ENCODE assay signal across 9 cellular contexts in the genomic region with DNA sequence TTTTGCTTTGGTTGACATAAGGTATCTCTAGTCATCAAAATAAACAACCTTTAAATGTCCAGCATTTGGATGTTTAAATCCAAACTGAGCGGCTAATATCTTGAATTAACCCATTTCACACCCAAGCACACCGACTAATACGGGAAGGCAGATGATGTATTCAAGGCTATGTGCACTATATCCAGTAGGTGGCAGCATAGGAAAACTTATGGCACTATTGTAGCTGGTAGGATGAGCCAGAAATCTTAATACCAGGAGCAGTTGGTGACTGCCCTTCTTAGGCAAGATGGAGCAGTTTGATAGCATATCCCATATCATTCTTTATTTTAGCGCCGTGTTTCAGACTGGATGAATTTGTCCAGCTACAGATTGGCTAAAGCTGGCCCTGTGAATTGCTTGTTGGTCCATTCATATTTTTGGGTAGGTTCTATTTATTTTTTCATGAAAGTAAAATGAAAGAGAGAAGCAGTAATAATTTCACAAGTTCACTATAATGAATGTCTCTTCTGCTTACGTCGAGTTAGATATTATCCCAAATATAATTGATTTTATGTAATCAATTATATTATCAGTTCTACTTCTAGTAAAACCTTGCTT. TPM values are rescaled to one million over a fixed set of nuclear protein-coding genes. Genes with fewer than 3 reads are reported as not detected.
A peak's percentile ranks its signal among the peaks of the same experiment; 100 is the strongest.
DNase-seq lines count a peak whose midpoint lies in the region; ATAC-seq and TF ChIP-seq lines count a peak whose summit lies in the region.
"Had no signal": no experiment of that assay in that cellular context is flagged by ENCODE, and none has a peak within 500 bp of the region (broad histone marks: within the 10 kb centered on the region; RNA-seq: fewer than 3 reads in every experiment).

No MANE protein-coding gene starts in this region.

- no peaks in the 10 kb centered on the region for H3K27me3 ChIP-seq in WERI-Rb-1 (ENCODE audit: insufficient read depth, low read depth, severe bottlenecking)
- H3K27me3 ChIP-seq in gastroesophageal sphincter, result peaks cover 8% of the 10 kb centered on the region
- no peaks in the 10 kb centered on the region for H3K27me3 ChIP-seq in osteoblast (ENCODE audit: insufficient read depth, low read length)
- H3K27me3 ChIP-seq: BLaER1 had no signal

- no peak for TF ChIP-seq EP300 in gastroesophageal sphincter (IDR thresholded peaks at IDR 0.05)

- TF ChIP-seq CTCF in WERI-Rb-1 (IDR thresholded peaks at IDR 0.05; ENCODE audit: low read depth, low read length) (peak; percentile 71), gastroesophageal sphincter (IDR thresholded peaks at IDR 0.05) (peak; percentile 77 to 97 (median 90)), osteoblast (IDR thresholded peaks at IDR 0.05; ENCODE audit: extremely low read depth, low read depth, low read length) (peak; percentile 88)

- H3K79me2 ChIP-seq in osteoblast (ENCODE audit: insufficient read depth, low read length), result no peaks in the 10 kb centered on the region

- H3K36me3 ChIP-seq in WERI-Rb-1, result no peaks in the 10 kb centered on the region
- no peaks in the 10 kb centered on the region for H3K36me3 ChIP-seq in gastroesophageal sphincter
- H3K36me3 ChIP-seq in osteoblast (ENCODE audit: insufficient read depth, low read length), result no peaks in the 10 kb centered on the region
- H3K36me3 ChIP-seq: BLaER1 had no signal

- DNase-seq in activated CD4-positive, CD25-positive, alpha-beta regulatory T cell treated with anti-CD3 and anti-CD28 coated beads, Interleukin-2, amount 50 U/mL, for 16 hours (ENCODE audit: low read depth, low spot score), result peak; percentile 12
- DNase-seq in activated CD4-positive, CD25-positive, alpha-beta regulatory T cell (lab: John Stamatoyannopoulos, UW), result no peak
- DNase-seq in NCI-H2227 treated with DMSO at 0.1 percent for 48 hours (lab: John Stamatoyannopoulos, UW), result peak; percentile 79
- DNase-seq in WERI-Rb-1, result peak; percentile 57
- DNase-seq in osteoblast (ENCODE audit: insufficient read length, low spot score, missing footprints), result peak; percentile 89

- H3K9me3 ChIP-seq in WERI-Rb-1 (ENCODE audit: severe bottlenecking) (no peaks in the 10 kb centered on the region), gastroesophageal sphincter (peaks cover 0 to 4% (median 0%) of the 10 kb centered on the region in 3 donors), osteoblast (ENCODE audit: low read depth, low read length) (no peaks in the 10 kb centered on the region)

- no peak for TF ChIP-seq POLR2A in gastroesophageal sphincter (IDR thresholded peaks at IDR 0.05)

- H3K4me2 ChIP-seq in osteoblast (ENCODE audit: insufficient read depth, low read length), result no peak overlapping the region
- H3K4me2 ChIP-seq: BLaER1 had no signal

- peaks cover 0 to 4% (median 0%) of the 10 kb centered on the region in 3 donors for H3K4me1 ChIP-seq in gastroesophageal sphincter
- no peaks in the 10 kb centered on the region for H3K4me1 ChIP-seq in osteoblast (ENCODE audit: insufficient read depth, low read length)
- H3K4me1 ChIP-seq: BLaER1 had no signal

- no peaks in the 10 kb centered on the region for H4K20me1 ChIP-seq in osteoblast (ENCODE audit: insufficient read depth, low read length)
- H4K20me1 ChIP-seq: BLaER1 had no signal

- ATAC-seq in GM21360 (IDR thresholded peaks at IDR 0.05; ENCODE audit: unreplicated experiment) (peak; percentile 95), HG03460 (IDR thresholded peaks at IDR 0.05; ENCODE audit: unreplicated experiment) (peak; percentile 98), gastroesophageal sphincter (peak; percentile 87)

- no peak overlapping the region for H2AFZ ChIP-seq in osteoblast (ENCODE audit: low read length)

- H3K27ac ChIP-seq in WERI-Rb-1 (no peak overlapping the region), gastroesophageal sphincter (no peak overlapping the region), osteoblast (ENCODE audit: low read depth, low read length) (no peak overlapping the region)
- H3K27ac ChIP-seq: BLaER1 had no signal

- 6 to 14% methylated on average over 5 to 7 of the region's 7 CpGs for WGBS in gastroesophageal sphincter (ENCODE audit: low coverage in 1 of 2), 2 donors

- H3K4me3 ChIP-seq in WERI-Rb-1 (ENCODE audit: low read depth, low read length), result no peak overlapping the region
- no peak overlapping the region for H3K4me3 ChIP-seq in gastroesophageal sphincter
- H3K4me3 ChIP-seq in osteoblast (ENCODE audit: insufficient read depth, low read length), result no peak overlapping the region
- H3K4me3 ChIP-seq: BLaER1 had no signal

RNA-seq across cellular contexts. Expression of a gene that starts 24.4 kb away (rescaled TPM):
- 10 to 100 TPM in 3 of 4 donors, 1 to 10 TPM in 1; 9.8 to 43.0 (median 39.6) TPM for total RNA-seq in gastroesophageal sphincter
- 258 and 348 TPM in 2 replicates for total RNA-seq in osteoblast

Comparison
In these comparisons a context has a peak if more than half of its experiments do, and no peak if none do; other contexts are left out.
1. DNase-seq: peak in activated CD4-positive, CD25-positive, alpha-beta regulatory T cell treated with anti-CD3 and anti-CD28 coated beads, Interleukin-2, amount 50 U/mL, for 16 hours (single experiment), NCI-H2227 treated with DMSO at 0.1 percent for 48 hours (single experiment), WERI-Rb-1 (single experiment) and osteoblast (single experiment); none in activated CD4-positive, CD25-positive, alpha-beta regulatory T cell (0 of 4).
2. Peak in every context shown above with its lines, with median percentiles within 50 percentile points of each other: ATAC-seq and CTCF ChIP-seq.